In genomic region chr14:50335989-50336391, GRCh38 we compare ENCODE assay signal across 8 cellular contexts. TPM values are rescaled to one million over a fixed set of nuclear protein-coding genes. Genes with fewer than 3 reads are reported as not detected.
DNase-seq lines count a peak whose midpoint lies in the region; ATAC-seq and TF ChIP-seq lines count a peak whose summit lies in the region.

No MANE protein-coding gene starts in this region.

- H3K36me3 ChIP-seq in A673 (ENCODE audit: insufficient read depth, low read length, poor library complexity, severe bottlenecking) (no peaks in the 10 kb centered on the region), iPS-20b (ENCODE audit: insufficient read depth, low read depth, low read length) (no peaks in the 10 kb centered on the region), spleen (peaks cover 0 to 68% (median 17%) of the 10 kb centered on the region in 6 donors)

- H3K9ac ChIP-seq in iPS-20b (ENCODE audit: low read depth, low read length), result peak overlapping the region; percentile 52; the same call in 1 of the 2 replicates

- intact Hi-C loops in A673 (cut with micrococcal nuclease; ENCODE audit: unreplicated experiment) (no loop called here), spleen (cut with DNase I; ENCODE audit: low total_unique reads) (loop anchor here (10.0 kb wide), 1 partner anchor 59 kb away; the partner anchor contains the start of gene CDKL1)

- WGBS in spleen, 5 donors, result 9 to 29% (median 12%) methylated on average over 6 of the region's 6 CpGs

- H3K4me3 ChIP-seq in A673 (ENCODE audit: low read depth, low read length, poor library complexity, severe bottlenecking), result no peak overlapping the region
- H3K4me3 ChIP-seq in iPS-20b (ENCODE audit: low read length), result 0 out of 2 replicates have a peak overlapping the region, but pooled peaks have one; percentile 10
- H3K4me3 ChIP-seq in spleen, result no peak overlapping the region

- CTCF ChIA-PET in A673 (lab: Charles Lee), result no interaction called here

- no peaks in the 10 kb centered on the region for H3K27me3 ChIP-seq in A673 (replicated peaks; ENCODE audit: insufficient read depth, low read depth, low read length, poor library complexity)
- no peaks in the 10 kb centered on the region for H3K27me3 ChIP-seq in iPS-20b (ENCODE audit: insufficient read depth, low read length)
- no peaks in the 10 kb centered on the region for H3K27me3 ChIP-seq in spleen (replicated peaks in 1 of 7)

- POLR2A ChIA-PET in A673 (lab: Charles Lee; ENCODE audit: low non-redundant PET), result interaction anchor here (0.6 kb wide), 1 partner anchor 18 kb away, joined by 3 read pairs; no protein-coding TSS in a partner anchor
- POLR2A ChIA-PET in activated naive CD8-positive, alpha-beta T cell treated with anti-CD3 and anti-CD28 coated beads, Interleukin-2, amount 10 ng/mL, durations not matched to agents 7 days and 5 days (lab: Charles Lee), result interaction anchor here (0.8 to 1.0 kb wide), 2 partner anchors 24 to 27 kb away, joined by 3 read pairs; partner anchors contain the start of genes DMAC2L and L2HGDH

- no peak for TF ChIP-seq CTCF in A673 (conservative IDR thresholded peaks at IDR 0.05; ENCODE audit: low read depth, low read length)
- TF ChIP-seq CTCF in spleen (IDR thresholded peaks at IDR 0.05 in 8 of 11, conservative IDR thresholded peaks at IDR 0.05 in 3 of 11), result no peak

- H3K27me3 Mint-ChIP-seq in activated naive CD8-positive, alpha-beta T cell treated with anti-CD3 and anti-CD28 coated beads, Interleukin-2, amount 10 ng/mL, durations not matched to agents 7 days and 5 days, result no peaks in the 10 kb centered on the region

- ATAC-seq in GM21786 (IDR thresholded peaks at IDR 0.05; ENCODE audit: unreplicated experiment), result peak; percentile 35
- ATAC-seq in activated naive CD8-positive, alpha-beta T cell treated with anti-CD3 and anti-CD28 coated beads, Interleukin-2, amount 10 ng/mL, durations not matched to agents 7 days and 5 days (ENCODE audit: low read depth), result peak; percentile 45

- H3K36me3 Mint-ChIP-seq in activated naive CD8-positive, alpha-beta T cell treated with anti-CD3 and anti-CD28 coated beads, Interleukin-2, amount 10 ng/mL, durations not matched to agents 7 days and 5 days, result peaks cover 10% of the 10 kb centered on the region

- H3K9me3 Mint-ChIP-seq in activated naive CD8-positive, alpha-beta T cell treated with anti-CD3 and anti-CD28 coated beads, Interleukin-2, amount 10 ng/mL, durations not matched to agents 7 days and 5 days, result no peaks in the 10 kb centered on the region

- H3K27ac ChIP-seq in A673 (ENCODE audit: low read depth, low read length, poor library complexity, severe bottlenecking) (peak overlapping the region; percentile 54), iPS-20b (ENCODE audit: low read length) (peak overlapping the region; percentile 70), spleen (peak overlapping the region; percentile 37 to 88 (median 80))

- peak overlapping the region; percentile 64 for H3K4me3 Mint-ChIP-seq in activated naive CD8-positive, alpha-beta T cell treated with anti-CD3 and anti-CD28 coated beads, Interleukin-2, amount 10 ng/mL, durations not matched to agents 7 days and 5 days

- TF ChIP-seq POLR2A in spleen (IDR thresholded peaks at IDR 0.05), result no peak

- DNase-seq in A673 (ENCODE audit: low spot score), result no peak
- no peak for DNase-seq in activated naive CD8-positive, alpha-beta T cell treated with anti-CD3 and anti-CD28 coated beads, Interleukin-2, amount 10 ng/mL, durations not matched to agents 7 days and 5 days
- DNase-seq in spleen, result peak; percentile 78
- no peak for DNase-seq in stimulated activated naive CD4-positive, alpha-beta T cell treated with Interleukin-2 at 50 U/mL for 16 hours (lab: John Stamatoyannopoulos, UW)
- no peak for DNase-seq in activated gamma-delta T cell treated with Interleukin-2 at 50 U/mL for 16 hours
- no peak for DNase-seq in effector CD8-positive, alpha-beta T cell (lab: John Stamatoyannopoulos, UW)

- H3K4me1 ChIP-seq in A673 (ENCODE audit: insufficient read depth, low read length, poor library complexity, severe bottlenecking) (peaks cover 17% of the 10 kb centered on the region), iPS-20b (ENCODE audit: insufficient read depth, low read length) (peaks cover 15% of the 10 kb centered on the region; the same call in 1 of the 2 replicates), spleen (peaks cover 13 to 31% (median 19%) of the 10 kb centered on the region in 6 donors)

- H3K4me1 Mint-ChIP-seq in activated naive CD8-positive, alpha-beta T cell treated with anti-CD3 and anti-CD28 coated beads, Interleukin-2, amount 10 ng/mL, durations not matched to agents 7 days and 5 days, result peaks cover 11% of the 10 kb centered on the region

- BruUV-seq in A673 (replicated peaks; lab: Mats Ljungman, UMichigan), result no TSS peak

- peak overlapping the region; percentile 66 for H3K27ac Mint-ChIP-seq in activated naive CD8-positive, alpha-beta T cell treated with anti-CD3 and anti-CD28 coated beads, Interleukin-2, amount 10 ng/mL, durations not matched to agents 7 days and 5 days

- H3K9me3 ChIP-seq in A673 (ENCODE audit: low read depth, low read length, poor library complexity, severe bottlenecking) (no peaks in the 10 kb centered on the region), iPS-20b (ENCODE audit: insufficient read depth, low read depth, low read length) (no peaks in the 10 kb centered on the region), spleen (no peaks in the 10 kb centered on the region)

RNA-seq across cellular contexts. Expression of gene DMAC2L, which starts 23.9 kb away (rescaled TPM):
- total RNA-seq in A673 (2021) (18.4 and 20.4 TPM in 2 replicates), spleen (10 to 100 TPM; 10.0 to 24.7 (median 20.5) TPM)
- total RNA-seq in activated naive CD8-positive, alpha-beta T cell treated with anti-CD3 and anti-CD28 coated beads, Interleukin-2, amount 10 ng/mL, durations not matched to agents 7 days and 5 days, result 10 to 100 TPM; 19.0 to 19.4 TPM
- 10 to 100 TPM; 15.7 to 17.0 (median 17.0) TPM for polyA plus RNA-seq in spleen

RNA-seq across cellular contexts. Expression of gene L2HGDH, which starts 24.0 kb away (rescaled TPM):
- 17.4 and 22.9 TPM in 2 replicates for total RNA-seq in A673 (2021)
- total RNA-seq in activated naive CD8-positive, alpha-beta T cell treated with anti-CD3 and anti-CD28 coated beads, Interleukin-2, amount 10 ng/mL, durations not matched to agents 7 days and 5 days, result 10 to 100 TPM; 11.5 to 12.1 TPM
- total RNA-seq in spleen, result 1 to 10 TPM; 2.8 to 4.9 (median 3.9) TPM
- 1 to 10 TPM in 2 of 3 donors, under 1 TPM in 1; 0.72 to 1.2 (median 1.2) TPM for polyA plus RNA-seq in spleen
